15 cellular contexts compared by ENCODE assay signal in genomic region chr11:116232364-116232801, GRCh38.
DNase-seq lines count a peak whose midpoint lies in the region; ATAC-seq and TF ChIP-seq lines count a peak whose summit lies in the region.
"Had no signal": no experiment of that assay in that cellular context is flagged by ENCODE, and none has a peak within 500 bp of the region (broad histone marks: within the 10 kb centered on the region; RNA-seq: fewer than 3 reads in every experiment).

No MANE protein-coding gene starts in this region.

- no peak for ATAC-seq in omental fat pad (ENCODE audit: low FRiP score)
- ATAC-seq: activated naive CD8-positive, alpha-beta T cell treated with anti-CD3 and anti-CD28 coated beads, Interleukin-2, amount 50 U/mL, for 24 hours had no signal

- H3K27ac ChIP-seq in effector memory CD4-positive, alpha-beta T cell (ENCODE audit: insufficient read depth, low read length, poor library complexity, severe bottlenecking) = no peak overlapping the region
- H3K27ac ChIP-seq: right atrium auricular region, SJSA1 had no signal

- no peak overlapping the region for H3K4me3 ChIP-seq in effector memory CD4-positive, alpha-beta T cell (ENCODE audit: insufficient read depth, low read depth, low read length, poor library complexity, severe bottlenecking)
- H3K4me3 ChIP-seq: right atrium auricular region, SJSA1 had no signal

- H3K9me3 ChIP-seq in effector memory CD4-positive, alpha-beta T cell (ENCODE audit: control insufficient read depth, low read length) = no peaks in the 10 kb centered on the region
- H3K9me3 ChIP-seq: right atrium auricular region, SJSA1 had no signal

- no peaks in the 10 kb centered on the region for H3K27me3 ChIP-seq in effector memory CD4-positive, alpha-beta T cell (replicated peaks; ENCODE audit: control insufficient read depth, insufficient read depth, low read length, poor library complexity, severe bottlenecking)
- H3K27me3 ChIP-seq: right atrium auricular region, SJSA1 had no signal

- no peaks in the 10 kb centered on the region for H3K4me1 ChIP-seq in effector memory CD4-positive, alpha-beta T cell (ENCODE audit: control insufficient read depth, insufficient read depth, low read length, poor library complexity, severe bottlenecking)
- H3K4me1 ChIP-seq: SJSA1 had no signal

- no peak for TF ChIP-seq CTCF in omental fat pad (IDR thresholded peaks at IDR 0.05)

- H3K36me3 ChIP-seq in effector memory CD4-positive, alpha-beta T cell (ENCODE audit: control insufficient read depth, insufficient read depth, low read length) = no peaks in the 10 kb centered on the region
- H3K36me3 ChIP-seq: right atrium auricular region, SJSA1 had no signal

- DNase-seq in ELF-1 (ENCODE audit: low read depth, low spot score) (peak; percentile 77), NCI-H146 treated with DMSO at 0.1 percent for 48 hours (lab: John Stamatoyannopoulos, UW; ENCODE audit: unreplicated experiment) (peak; percentile 42), cerebellar cortex (ENCODE audit: low spot score) (peak; percentile 51), occipital lobe (lab: John Stamatoyannopoulos, UW) (peak; percentile 14), NCI-H82 (lab: John Stamatoyannopoulos, UW) (no peak), omental fat pad (ENCODE audit: low spot score) (no peak)
- DNase-seq in effector memory CD4-positive, alpha-beta T cell = no peak
- DNase-seq: activated CD4-positive, CD25-positive, alpha-beta regulatory T cell; activated naive CD8-positive, alpha-beta T cell treated with anti-CD3 and anti-CD28 coated beads, Interleukin-2, amount 50 U/mL, for 24 hours; effector CD8-positive, alpha-beta T cell; immature natural killer cell; mesenchymal stem cell; stimulated activated CD4-positive, alpha-beta T cell treated with anti-CD3 and anti-CD28 coated beads, Interleukin-1b, Interleukin-23, amount 100 ng/mL, for 48 hours had no signal

Comparison
In these comparisons a context has a peak if more than half of its experiments do, and no peak if none do; other contexts are left out.
1. DNase-seq: peak in ELF-1 (single experiment), NCI-H146 treated with DMSO at 0.1 percent for 48 hours (single experiment), cerebellar cortex (single experiment) and occipital lobe (single experiment); none in NCI-H82 (single experiment), effector memory CD4-positive, alpha-beta T cell (0 of 3) and omental fat pad (single experiment).